In the genomic region with DNA sequence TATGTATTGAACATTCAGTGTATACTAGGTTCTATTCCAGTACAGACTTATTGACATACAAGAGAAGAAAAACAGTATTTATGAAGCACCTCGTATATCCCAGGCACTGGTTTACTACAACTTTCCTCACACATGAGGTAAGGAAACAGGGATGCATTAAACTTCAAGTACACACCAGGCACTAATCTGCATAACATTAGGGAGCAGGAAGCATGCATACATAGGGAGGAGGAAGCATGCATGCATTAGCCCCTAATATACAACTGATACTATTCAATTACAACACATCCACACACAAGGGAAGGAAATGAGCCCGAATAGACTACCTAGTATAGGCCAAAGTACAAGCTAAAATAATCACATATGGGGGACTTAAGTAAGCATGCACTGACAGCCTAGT, we compare ENCODE assay signal across 27 cellular contexts.
"Had no signal": no experiment of that assay in that cellular context is flagged by ENCODE, and none has a peak within 500 bp of the region (broad histone marks: within the 10 kb centered on the region; RNA-seq: fewer than 3 reads in every experiment).

No MANE protein-coding gene starts in this region.

- H3K27ac Mint-ChIP-seq: mesothelial cell of epicardium; naive B cell; natural killer cell treated with Interleukin-12 subunit alpha and Interleukin-12 subunit beta and Interleukin-15 and Interleukin-18, amount 100 ng/mL, for 72 hours; progenitor cell of endocrine pancreas; stimulated activated memory B cell treated with anti-CD40 and anti-IgM and Interleukin-4, amounts not matched to agents 10 μg/mL and 1 μg/mL and 100 μg/mL, for 72 hours; stimulated activated naive CD8-positive, alpha-beta T cell treated with anti-CD3 and anti-CD28 coated beads, Interleukin-15, amount 100 ng/mL, for 72 hours; type B pancreatic cell had no signal

- H3K27me3 ChIP-seq: ovary, right atrium auricular region, right lobe of liver, tibial nerve, uterus had no signal

- H3K27me3 Mint-ChIP-seq: naive B cell; progenitor cell of endocrine pancreas; stimulated activated memory B cell treated with anti-CD40 and anti-IgM and Interleukin-4, amounts not matched to agents 10 μg/mL and 1 μg/mL and 100 μg/mL, for 72 hours; stimulated activated naive CD8-positive, alpha-beta T cell treated with anti-CD3 and anti-CD28 coated beads, Interleukin-15, amount 100 ng/mL, for 72 hours; type B pancreatic cell had no signal

- FAIRE-seq: keratinocyte had no signal

- H3K27ac ChIP-seq: lower lobe of right lung, ovary, right atrium auricular region, right lobe of liver, tibial nerve, uterus had no signal

- H3K4me2 ChIP-seq: smooth muscle cell had no signal

- H3K36me3 ChIP-seq: lower lobe of right lung, ovary, right atrium auricular region, right lobe of liver, tibial nerve, uterus had no signal

- H3K9me3 ChIP-seq: lower lobe of right lung, ovary, right atrium auricular region, right lobe of liver, uterus had no signal

- ATAC-seq: left cardiac atrium; left lobe of liver; lower lobe of right lung; right lobe of liver; stimulated activated memory B cell treated with anti-CD40 and anti-IgM and Interleukin-4, amounts not matched to agents 10 μg/mL and 1 μg/mL and 100 μg/mL, for 72 hours; stimulated activated naive CD8-positive, alpha-beta T cell treated with anti-CD3 and anti-CD28 coated beads, Interleukin-15, amount 100 ng/mL, for 72 hours had no signal

- DNase-seq: hypothalamus; kidney glomerular epithelial cell; left cardiac atrium; lower lobe of right lung; mammary epithelial cell; mesenchymal stem cell; naive B cell; ovary; right lobe of liver; stimulated activated CD4-positive, alpha-beta T cell treated with anti-CD3 and anti-CD28 coated beads, Interleukin-1b, Interleukin-23, amount 100 ng/mL, for 48 hours; stimulated activated CD4-positive, alpha-beta T cell treated with anti-CD3 and anti-CD28 coated beads, Interleukin-2, amount 100 ng/mL, for 48 hours; stimulated activated CD4-positive, alpha-beta T cell treated with anti-CD3 and anti-CD28 coated beads, Interleukin-4, amount 100 ng/mL, for 4 hours; stimulated activated CD8-positive, alpha-beta memory T cell treated with anti-CD3 and anti-CD28 coated beads, Interleukin-4, amount 100 ng/mL, for 48 hours; stimulated activated naive CD4-positive, alpha-beta T cell treated with Interleukin-2 at 50 U/mL for 16 hours; stimulated activated naive CD8-positive, alpha-beta T cell treated with anti-CD3 and anti-CD28 coated beads, Interleukin-15, amount 100 ng/mL, for 72 hours; substantia nigra; uterus had no signal

- H3K4me1 Mint-ChIP-seq: mesothelial cell of epicardium; naive B cell; stimulated activated memory B cell treated with anti-CD40 and anti-IgM and Interleukin-4, amounts not matched to agents 10 μg/mL and 1 μg/mL and 100 μg/mL, for 72 hours; stimulated activated naive CD8-positive, alpha-beta T cell treated with anti-CD3 and anti-CD28 coated beads, Interleukin-15, amount 100 ng/mL, for 72 hours had no signal

- H3K4me3 Mint-ChIP-seq: mesothelial cell of epicardium; naive B cell; natural killer cell treated with Interleukin-12 subunit alpha and Interleukin-12 subunit beta and Interleukin-15 and Interleukin-18, amount 100 ng/mL, for 72 hours; stimulated activated memory B cell treated with anti-CD40 and anti-IgM and Interleukin-4, amounts not matched to agents 10 μg/mL and 1 μg/mL and 100 μg/mL, for 72 hours; stimulated activated naive CD8-positive, alpha-beta T cell treated with anti-CD3 and anti-CD28 coated beads, Interleukin-15, amount 100 ng/mL, for 72 hours; type B pancreatic cell had no signal

- H3K36me3 Mint-ChIP-seq: mesothelial cell of epicardium; naive B cell; natural killer cell treated with Interleukin-12 subunit alpha and Interleukin-12 subunit beta and Interleukin-15 and Interleukin-18, amount 100 ng/mL, for 72 hours; stimulated activated memory B cell treated with anti-CD40 and anti-IgM and Interleukin-4, amounts not matched to agents 10 μg/mL and 1 μg/mL and 100 μg/mL, for 72 hours; type B pancreatic cell had no signal

- H3K4me3 ChIP-seq: lower lobe of right lung, ovary, right atrium auricular region, right lobe of liver, smooth muscle cell, tibial nerve, uterus had no signal

- H3K4me1 ChIP-seq: lower lobe of right lung, right atrium auricular region, right lobe of liver, tibial nerve, uterus had no signal

- H3K9me3 Mint-ChIP-seq: mesothelial cell of epicardium; stimulated activated memory B cell treated with anti-CD40 and anti-IgM and Interleukin-4, amounts not matched to agents 10 μg/mL and 1 μg/mL and 100 μg/mL, for 72 hours; stimulated activated naive CD8-positive, alpha-beta T cell treated with anti-CD3 and anti-CD28 coated beads, Interleukin-15, amount 100 ng/mL, for 72 hours; type B pancreatic cell had no signal
